Comparison of ENCODE assay signal across 7 cellular contexts in genomic region chr5:14872070-14872989, GRCh38. TPM values are rescaled to one million over a fixed set of nuclear protein-coding genes. Genes with fewer than 3 reads are reported as not detected.
A peak's percentile ranks its signal among the peaks of the same experiment; 100 is the strongest.
DNase-seq lines count a peak whose midpoint lies in the region; ATAC-seq and TF ChIP-seq lines count a peak whose summit lies in the region.

No MANE protein-coding gene starts in this region.

- H3K36me3 Mint-ChIP-seq in endodermal cell (ENCODE audit: low read depth) (no peaks in the 10 kb centered on the region), mesothelial cell of epicardium (no peaks in the 10 kb centered on the region)

- no peaks in the 10 kb centered on the region for H3K9me3 ChIP-seq in endodermal cell (ENCODE audit: control insufficient read depth, low read length)

- H3K27me3 Mint-ChIP-seq in endodermal cell (ENCODE audit: insufficient read depth) (peaks cover 31% of the 10 kb centered on the region), mesothelial cell of epicardium (ENCODE audit: low read depth) (peaks cover 28% of the 10 kb centered on the region)

- H3K27me3 ChIP-seq in endodermal cell (ENCODE audit: control insufficient read depth, insufficient read depth, low read length, poor library complexity, severe bottlenecking), result peaks cover 24% of the 10 kb centered on the region

- ATAC-seq in GM18505 (IDR thresholded peaks at IDR 0.05; ENCODE audit: unreplicated experiment) (peak; percentile 35), HG02642 (IDR thresholded peaks at IDR 0.05; ENCODE audit: poor library complexity, unreplicated experiment) (peak; percentile 50)

- H3K9ac ChIP-seq in endodermal cell (ENCODE audit: extremely low read depth, low read length, poor library complexity, severe bottlenecking), result peak overlapping the region; percentile 17

- no peak for TF ChIP-seq POLR2A in GM18505 (IDR thresholded peaks at IDR 0.05; ENCODE audit: borderline replicate concordance, extremely low read depth, insufficient read depth, insufficient read length)

- H3K4me1 ChIP-seq in endodermal cell (ENCODE audit: control insufficient read depth, insufficient read depth, low read length), result no peaks in the 10 kb centered on the region

- no peak overlapping the region for H3K27ac ChIP-seq in endodermal cell (ENCODE audit: low read depth, low read length)

- WGBS in endodermal cell (ENCODE audit: insufficient coverage in 1 of 2, insufficient read length in 1 of 2), 2 experiments, result 4 to 7% methylated on average over 20 to 72 of the region's 73 CpGs

- no peaks in the 10 kb centered on the region for H3K36me3 ChIP-seq in endodermal cell (ENCODE audit: control insufficient read depth, insufficient read depth, low read length)

- H3K27ac Mint-ChIP-seq in endodermal cell (peak overlapping the region; percentile 64), mesothelial cell of epicardium (peak overlapping the region; percentile 87)

- peak overlapping the region; percentile 71 for H3K4me3 Mint-ChIP-seq in endodermal cell
- peak overlapping the region; percentile 81 for H3K4me3 Mint-ChIP-seq in mesothelial cell of epicardium

- TF ChIP-seq CTCF in endodermal cell (conservative IDR thresholded peaks at IDR 0.05) (peak; percentile 47), mesothelial cell of epicardium (IDR thresholded peaks at IDR 0.05; ENCODE audit: unreplicated experiment) (no peak)

- DNase-seq in NCI-H2171 (lab: John Stamatoyannopoulos, UW) (peak; percentile 67), endodermal cell (peak; percentile 75), mesothelial cell of epicardium (ENCODE audit: low spot score in 2 of 2, unreplicated experiment in 2 of 2) (peak; percentile 39 to 66)
- DNase-seq in activated CD8-positive, alpha-beta memory T cell treated with anti-CD3 and anti-CD28 coated beads for 48 hours (ENCODE audit: low read depth in 2 of 3, low spot score in 2 of 3), result peak; percentile 22 to 32 (median 29)
- peak; percentile 20 to 31 for DNase-seq in stimulated activated CD8-positive, alpha-beta memory T cell treated with anti-CD3 and anti-CD28 coated beads, Interleukin-4, amount 100 ng/mL, for 4 hours (ENCODE audit: low read depth in 2 of 2, low spot score in 1 of 2)

- no peaks in the 10 kb centered on the region for H3K9me3 Mint-ChIP-seq in endodermal cell
- no peaks in the 10 kb centered on the region for H3K9me3 Mint-ChIP-seq in mesothelial cell of epicardium

- peaks cover 12% of the 10 kb centered on the region for H3K4me1 Mint-ChIP-seq in endodermal cell
- H3K4me1 Mint-ChIP-seq in mesothelial cell of epicardium, result peaks cover 26% of the 10 kb centered on the region

- H3K4me3 ChIP-seq in endodermal cell (ENCODE audit: low read length), result peak overlapping the region; percentile 81

RNA-seq across cellular contexts. Expression of gene ANKH, which starts 0.8 kb away (rescaled TPM):
- total RNA-seq in endodermal cell, result 10 to 100 TPM; 26.5 to 43.4 TPM
- 7.7 TPM for polyA plus RNA-seq in endodermal cell (2013, experiment 1 of 2)
- 6.6 TPM for polyA plus RNA-seq in endodermal cell (2013, experiment 2 of 2)
- total RNA-seq in mesothelial cell of epicardium, result 39.1 to 39.7 TPM (median 39.4 TPM) in 3 replicates
